In the genomic region with DNA sequence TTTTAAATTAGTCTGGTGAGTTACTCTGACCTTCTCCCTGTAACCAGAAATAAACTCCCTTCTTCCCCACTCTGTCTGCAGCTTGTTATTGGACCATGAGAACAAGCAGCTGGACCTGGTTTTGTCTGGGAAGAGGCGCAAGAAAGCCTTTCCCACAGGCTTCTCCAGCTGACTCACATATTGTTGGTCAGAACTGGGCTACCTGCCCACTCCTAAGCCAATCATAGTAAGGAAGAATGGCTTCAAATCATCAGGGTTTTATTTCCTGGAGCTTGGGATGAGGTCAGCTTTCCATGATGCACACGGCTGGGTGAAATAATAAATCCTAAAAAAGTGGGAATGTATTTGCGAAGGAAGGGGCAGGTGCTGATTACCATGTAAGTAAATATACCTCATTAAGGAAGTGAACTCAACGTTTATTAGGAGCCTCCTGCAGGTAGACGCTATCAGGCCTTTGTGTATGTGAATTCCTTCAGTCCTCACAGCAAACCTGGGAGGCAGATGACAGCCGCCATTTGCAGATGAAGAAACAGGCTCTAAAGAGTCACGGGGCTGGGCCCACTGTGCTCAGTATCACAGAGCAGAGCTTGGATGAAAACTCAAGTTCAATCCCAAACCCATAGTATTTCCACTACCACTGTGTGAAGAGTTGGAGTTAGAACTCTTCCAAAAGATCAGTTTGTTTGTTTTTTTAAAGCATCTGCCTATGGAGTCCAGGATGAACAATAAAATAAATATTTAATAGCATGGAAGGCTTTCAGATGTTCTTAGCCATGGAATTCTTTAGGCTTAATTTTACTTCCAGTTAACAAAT, we compare ENCODE assay signal across 8 cellular contexts. TPM values are rescaled to one million over a fixed set of nuclear protein-coding genes. Genes with fewer than 3 reads are reported as not detected.
A peak's percentile ranks its signal among the peaks of the same experiment; 100 is the strongest.
DNase-seq lines count a peak whose midpoint lies in the region; ATAC-seq and TF ChIP-seq lines count a peak whose summit lies in the region.

No MANE protein-coding gene starts in this region.

- no peaks in the 10 kb centered on the region for H3K9me3 ChIP-seq in thyroid gland

- H3K4me3 ChIP-seq in cardiac fibroblast (replicated peaks in 1 of 2; ENCODE audit: low read depth in 2 of 2, low read length in 2 of 2) = peak overlapping the region in 1 of 2 donors; percentile 41
- H3K4me3 ChIP-seq in thyroid gland (replicated peaks in 1 of 3) = peak overlapping the region in 1 of 3 donors; percentile 17

- H3K4me1 ChIP-seq in thyroid gland = peaks cover 0 to 21% of the 10 kb centered on the region in 2 donors

- no peaks in the 10 kb centered on the region for H3K27me3 ChIP-seq in thyroid gland

- DNase-seq in LHCN-M2 (ENCODE audit: low read depth) = peak; percentile 98
- DNase-seq in cardiac fibroblast (ENCODE audit: low read depth in 2 of 2) = peak; percentile 99 to 100
- peak; percentile 72 for DNase-seq in left kidney (ENCODE audit: low read depth, low spot score)
- DNase-seq in thyroid gland = peak; percentile 38 to 46
- no peak for DNase-seq in cerebellar nuclear complex (lab: John Stamatoyannopoulos, UW)

- intact Hi-C loops in thyroid gland (cut with DNase I) = no loop called here

- TF ChIP-seq CTCF in cardiac fibroblast (IDR thresholded peaks at IDR 0.05; ENCODE audit: low read depth, low read length) = no peak
- TF ChIP-seq CTCF in thyroid gland (IDR thresholded peaks at IDR 0.05) = no peak

- ATAC-seq in HG03521 (IDR thresholded peaks at IDR 0.05; ENCODE audit: unreplicated experiment) = no peak
- ATAC-seq in HG02884 (IDR thresholded peaks at IDR 0.05; ENCODE audit: unreplicated experiment) = no peak
- no peak for ATAC-seq in GM19397 (IDR thresholded peaks at IDR 0.05; ENCODE audit: unreplicated experiment)

- 46 to 76% methylated on average over 7 of the region's 7 CpGs for WGBS in thyroid gland, 2 donors

- peak overlapping the region; percentile 71 to 83 (median 73) for H3K27ac ChIP-seq in thyroid gland

- TF ChIP-seq POLR2A in thyroid gland (IDR thresholded peaks at IDR 0.05) = no peak

- no peaks in the 10 kb centered on the region for H3K36me3 ChIP-seq in thyroid gland

RNA-seq across cellular contexts. Expression of gene IL15RA, which starts 32.7 kb away (rescaled TPM):
- 0.17 TPM in 1 of 2 replicates, not detected in the other for total RNA-seq in LHCN-M2 (2014; rRNA removed)
- 0.13 TPM for polyA plus RNA-seq in LHCN-M2 (2012)
- total RNA-seq in thyroid gland = 10 to 100 TPM; 10.6 to 34.3 (median 22.8) TPM

RNA-seq across cellular contexts. Expression of gene FBH1, which starts 54.6 kb away (rescaled TPM):
- 64.9 and 77.7 TPM in 2 replicates for total RNA-seq in LHCN-M2 (2014; rRNA removed)
- polyA plus RNA-seq in LHCN-M2 (2012) = 31.4 TPM
- 100 to 1,000 TPM in 1 of 4 donors, 10 to 100 TPM in 3; 88.3 to 100 (median 94.8) TPM for total RNA-seq in thyroid gland

RNA-seq across cellular contexts. Expression of gene ANKRD16, which starts 54.9 kb away (rescaled TPM):
- total RNA-seq in LHCN-M2 (2014; rRNA removed) (9.9 and 10.6 TPM in 2 replicates), thyroid gland (10 to 100 TPM in 3 of 4 donors, 1 to 10 TPM in 1; 8.0 to 19.8 (median 13.1) TPM)
- 5.2 TPM for polyA plus RNA-seq in LHCN-M2 (2012)

Comparison
In these comparisons a context has a peak if more than half of its experiments do, and no peak if none do; other contexts are left out.
1. DNase-seq: peak in LHCN-M2 (single experiment), cardiac fibroblast (2 of 2), left kidney (single experiment) and thyroid gland (2 of 2); none in cerebellar nuclear complex (0 of 2).